17 cellular contexts compared by ENCODE assay signal in genomic region chr1:39431927-39432326, GRCh38. TPM values are rescaled to one million over a fixed set of nuclear protein-coding genes. Genes with fewer than 3 reads are reported as not detected.
DNase-seq lines count a peak whose midpoint lies in the region; ATAC-seq and TF ChIP-seq lines count a peak whose summit lies in the region.
"Had no signal": no experiment of that assay in that cellular context is flagged by ENCODE, and none has a peak within 500 bp of the region (broad histone marks: within the 10 kb centered on the region; RNA-seq: fewer than 3 reads in every experiment).

No MANE protein-coding gene starts in this region.

- H3K4me3 Mint-ChIP-seq in central memory CD8-positive, alpha-beta T cell, result no peak overlapping the region
- H3K4me3 Mint-ChIP-seq in naive thymus-derived CD8-positive, alpha-beta T cell, result no peak overlapping the region
- H3K4me3 Mint-ChIP-seq: T-cell had no signal

- no peaks in the 10 kb centered on the region for H3K27me3 ChIP-seq in right atrium auricular region
- no peaks in the 10 kb centered on the region for H3K27me3 ChIP-seq in heart right ventricle
- H3K27me3 ChIP-seq in effector memory CD4-positive, alpha-beta T cell (replicated peaks; ENCODE audit: control insufficient read depth, insufficient read depth, low read length, poor library complexity, severe bottlenecking), result no peaks in the 10 kb centered on the region
- no peaks in the 10 kb centered on the region for H3K27me3 ChIP-seq in H7 (ENCODE audit: control insufficient read depth, insufficient read depth, low read length)

- POLR2A ChIA-PET in naive thymus-derived CD8-positive, alpha-beta T cell (lab: Charles Lee), result interaction anchor here (1.0 kb wide), 1 partner anchor 23 kb away, joined by 3 read pairs; no protein-coding TSS in a partner anchor

- H3K36me3 Mint-ChIP-seq in central memory CD8-positive, alpha-beta T cell (ENCODE audit: insufficient read depth), result peaks cover 78% of the 10 kb centered on the region
- peaks cover 6 to 96% (median 29%) of the 10 kb centered on the region in 3 donors for H3K36me3 Mint-ChIP-seq in naive thymus-derived CD8-positive, alpha-beta T cell

- intact Hi-C loops in heart right ventricle (cut with DNase I), result loop anchor here in 1 of 10 donors (10.0 kb wide), 1 partner anchor 57 kb away; no protein-coding TSS in a partner anchor

- no peaks in the 10 kb centered on the region for H3K9me3 Mint-ChIP-seq in central memory CD8-positive, alpha-beta T cell
- H3K9me3 Mint-ChIP-seq in naive thymus-derived CD8-positive, alpha-beta T cell, result no peaks in the 10 kb centered on the region
- H3K9me3 Mint-ChIP-seq: T-cell had no signal

- H3K27me3 Mint-ChIP-seq in central memory CD8-positive, alpha-beta T cell, result no peaks in the 10 kb centered on the region
- no peaks in the 10 kb centered on the region for H3K27me3 Mint-ChIP-seq in naive thymus-derived CD8-positive, alpha-beta T cell
- H3K27me3 Mint-ChIP-seq: progenitor cell of endocrine pancreas, T-cell had no signal

- 94 to 95% methylated on average over 5 of the region's 5 CpGs for WGBS in heart right ventricle, 2 donors

- H3K4me3 ChIP-seq in right atrium auricular region (no peak overlapping the region), heart right ventricle (no peak overlapping the region), H7 (ENCODE audit: insufficient read depth, low read depth, low read length) (no peak overlapping the region)
- H3K4me3 ChIP-seq in effector memory CD4-positive, alpha-beta T cell (ENCODE audit: insufficient read depth, low read depth, low read length, poor library complexity, severe bottlenecking), result no peak overlapping the region
- H3K4me3 ChIP-seq: GM23248 had no signal

- H3K27ac Mint-ChIP-seq in central memory CD8-positive, alpha-beta T cell (ENCODE audit: low read depth), result peak overlapping the region; percentile 72
- H3K27ac Mint-ChIP-seq in naive thymus-derived CD8-positive, alpha-beta T cell, result peak overlapping the region in 7 of 10 donors; percentile 4 to 67 (median 47)
- H3K27ac Mint-ChIP-seq: progenitor cell of endocrine pancreas had no signal

- peaks cover 16% of the 10 kb centered on the region for H3K4me1 Mint-ChIP-seq in central memory CD8-positive, alpha-beta T cell
- H3K4me1 Mint-ChIP-seq in naive thymus-derived CD8-positive, alpha-beta T cell, result peaks cover 0 to 10% (median 4%) of the 10 kb centered on the region in 4 donors
- H3K4me1 Mint-ChIP-seq: T-cell had no signal

- H3K9me3 ChIP-seq in right atrium auricular region (no peaks in the 10 kb centered on the region), heart right ventricle (no peaks in the 10 kb centered on the region)
- no peaks in the 10 kb centered on the region for H3K9me3 ChIP-seq in effector memory CD4-positive, alpha-beta T cell (ENCODE audit: control insufficient read depth, low read length)

- H3K4me1 ChIP-seq in right atrium auricular region, result peaks cover 0 to 42% of the 10 kb centered on the region in 2 donors
- H3K4me1 ChIP-seq in heart right ventricle, result peaks cover 0 to 47% (median 21%) of the 10 kb centered on the region in 9 donors
- H3K4me1 ChIP-seq in effector memory CD4-positive, alpha-beta T cell (ENCODE audit: control insufficient read depth, insufficient read depth, low read length, poor library complexity, severe bottlenecking), result no peaks in the 10 kb centered on the region

- no peak for ATAC-seq in heart right ventricle
- no peak for ATAC-seq in central memory CD8-positive, alpha-beta T cell (replicated peaks; ENCODE audit: extremely low read depth, poor library complexity, severe bottlenecking)
- no peak for ATAC-seq in naive thymus-derived CD8-positive, alpha-beta T cell
- ATAC-seq: left lobe of liver, T-cell had no signal

- H3K36me3 ChIP-seq in right atrium auricular region (peaks cover 78% of the 10 kb centered on the region), heart right ventricle (peaks cover 0 to 100% (median 84%) of the 10 kb centered on the region in 9 donors), H7 (replicated peaks; ENCODE audit: control insufficient read depth, insufficient read depth, low read length) (peaks cover 60% of the 10 kb centered on the region)
- H3K36me3 ChIP-seq in effector memory CD4-positive, alpha-beta T cell (ENCODE audit: control insufficient read depth, insufficient read depth, low read length), result peaks cover 91% of the 10 kb centered on the region

- peak overlapping the region; percentile 9 for H3K27ac ChIP-seq in right atrium auricular region
- H3K27ac ChIP-seq in heart right ventricle, result no peak overlapping the region
- no peak overlapping the region for H3K27ac ChIP-seq in effector memory CD4-positive, alpha-beta T cell (ENCODE audit: insufficient read depth, low read length, poor library complexity, severe bottlenecking)
- H3K27ac ChIP-seq: GM23248 had no signal

- no peak for TF ChIP-seq CTCF in right atrium auricular region (IDR thresholded peaks at IDR 0.05)
- no peak for TF ChIP-seq CTCF in heart right ventricle (IDR thresholded peaks at IDR 0.05)

- no peak for DNase-seq in right atrium auricular region (ENCODE audit: low spot score)
- DNase-seq in heart right ventricle, result no peak
- DNase-seq in central memory CD8-positive, alpha-beta T cell (ENCODE audit: low spot score in 2 of 2), result no peak
- DNase-seq in naive thymus-derived CD8-positive, alpha-beta T cell, result no peak
- DNase-seq in effector memory CD4-positive, alpha-beta T cell, result no peak
- DNase-seq in NCI-H2227 (lab: John Stamatoyannopoulos, UW; ENCODE audit: unreplicated experiment), result no peak
- no peak for DNase-seq in H7
- no peak for DNase-seq in H4 (ENCODE audit: low spot score)
- DNase-seq: activated CD4-positive, CD25-positive, alpha-beta regulatory T cell; GM23248; NCI-H226; stimulated activated naive CD4-positive, alpha-beta T cell; T-cell had no signal

RNA-seq across cellular contexts. Expression of gene BMP8A, which starts 59.5 kb away (rescaled TPM):
- total RNA-seq in right atrium auricular region, result 1 to 10 TPM; 1.4 to 3.2 TPM
- total RNA-seq in heart right ventricle, result 1 to 10 TPM in 4 of 10 donors, under 1 TPM in 4, not detected in 2; 0.33 to 1.8 (median 0.85) TPM
- polyA plus RNA-seq in heart right ventricle, result under 1 TPM in 1 of 2 donors, not detected in 1; 0.16 TPM
- total RNA-seq in naive thymus-derived CD8-positive, alpha-beta T cell, result not detected
- not detected for polyA plus RNA-seq in naive thymus-derived CD8-positive, alpha-beta T cell
- total RNA-seq in H7 (2014; rRNA removed; shearing (Covaris generic)), result 0.07 and 0.81 TPM in 2 replicates
- total RNA-seq in H4 (2014; rRNA removed; shearing (Covaris generic)), result not detected in 2 replicates
- total RNA-seq: Daoy, GM23248, left lobe of liver, M059J had no signal
- polyA plus RNA-seq: GM23248 had no signal

Comparison
In these comparisons a context has a peak if more than half of its experiments do, and no peak if none do; other contexts are left out.
1. H3K27ac ChIP-seq: peak in right atrium auricular region (2 of 2); none in heart right ventricle (0 of 10) and effector memory CD4-positive, alpha-beta T cell (single experiment).